In the genomic region with DNA sequence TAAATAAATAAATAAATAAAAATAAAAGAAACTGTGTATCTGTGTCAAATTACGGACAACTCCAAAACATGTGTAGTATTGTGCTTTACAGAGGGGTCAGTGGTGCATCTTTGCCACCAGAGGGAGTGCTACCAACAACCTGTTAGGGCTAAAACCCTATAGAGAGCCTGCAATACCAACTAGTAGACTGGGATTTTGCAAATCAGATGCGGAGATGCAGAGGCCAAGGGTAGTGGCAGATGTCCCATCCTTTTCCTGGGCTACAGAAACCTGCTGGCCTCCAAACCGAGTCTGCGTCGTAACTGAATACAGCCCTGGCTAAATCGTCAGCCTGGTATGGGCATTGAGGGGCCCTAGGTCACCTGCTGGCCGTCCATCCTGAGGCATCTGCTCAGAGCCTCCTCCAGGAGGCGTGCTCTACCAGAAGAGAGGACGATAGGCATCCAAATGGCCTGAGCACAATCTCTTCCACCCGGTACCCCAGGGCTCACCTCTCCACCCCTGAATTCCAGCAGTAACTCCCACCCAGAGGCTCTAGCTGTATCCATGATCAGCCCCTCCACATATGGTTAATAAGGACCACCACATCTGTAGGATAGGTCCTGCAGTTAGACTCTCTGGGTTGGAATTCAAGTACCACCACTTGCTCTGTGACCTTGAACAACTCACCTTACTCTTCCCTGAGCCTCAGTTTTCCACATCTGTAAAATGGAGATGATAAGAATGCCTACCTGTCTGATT, we compare ENCODE assay signal across 8 cellular contexts. TPM values are rescaled to one million over a fixed set of nuclear protein-coding genes. Genes with fewer than 3 reads are reported as not detected.
DNase-seq lines count a peak whose midpoint lies in the region; FAIRE-seq and TF ChIP-seq lines count a peak whose summit lies in the region.

No MANE protein-coding gene starts in this region.

- no peaks in the 10 kb centered on the region for H3K27me3 Mint-ChIP-seq in neural crest cell (ENCODE audit: low read depth)

- in situ Hi-C loops in HAP-1 (cut with MboI; ENCODE audit: low sequenced_read_pairs): no loop called here

- no peaks in the 10 kb centered on the region for H3K27me3 ChIP-seq in HAP-1 (ENCODE audit: low read depth)

- H3K27ac Mint-ChIP-seq in neural crest cell (ENCODE audit: unreplicated experiment): peak overlapping the region; percentile 0

- TF ChIP-seq CTCF in LNCaP clone FGC (IDR thresholded peaks at IDR 0.05; ENCODE audit: control insufficient read depth, extremely low read depth, insufficient read depth): peak; percentile 74
- TF ChIP-seq CTCF in fibroblast of the aortic adventitia (IDR thresholded peaks at IDR 0.05; ENCODE audit: insufficient read depth, low read length): peak; percentile 90
- TF ChIP-seq CTCF in neural crest cell (conservative IDR thresholded peaks at IDR 0.05): peak; percentile 89

- no peaks in the 10 kb centered on the region for H3K9me3 ChIP-seq in HAP-1

- H3K4me3 ChIP-seq in HAP-1 (peak overlapping the region; percentile 11; the same call in 1 of the 2 replicates), LNCaP clone FGC (ENCODE audit: low read depth, low read length) (no peak overlapping the region), fibroblast of the aortic adventitia (ENCODE audit: low read depth, low read length) (no peak overlapping the region)

- DNase-seq in GM04504 (ENCODE audit: low read depth): peak; percentile 67
- peak; percentile 75 to 86 for DNase-seq in HAP-1 (ENCODE audit: low spot score in 2 of 2)
- DNase-seq in LNCaP clone FGC (ENCODE audit: low read depth): peak; percentile 41
- DNase-seq in RCC 7860 (ENCODE audit: low spot score): peak; percentile 75
- peak; percentile 40 for DNase-seq in activated T-helper 9 cell treated with anti-CD3 and anti-CD28 coated beads, Interleukin-2, amount 50 U/mL, for 16 hours (ENCODE audit: low read depth)
- DNase-seq in fibroblast of the aortic adventitia (ENCODE audit: low read depth): peak; percentile 84
- DNase-seq in neural crest cell (ENCODE audit: low read depth, low spot score): peak; percentile 49
- DNase-seq in middle frontal gyrus (ENCODE audit: extremely low spot score, low spot score): no peak

- H3K4me1 ChIP-seq in HAP-1: peaks cover 11% of the 10 kb centered on the region

- H3K36me3 ChIP-seq in HAP-1 (replicated peaks): no peaks in the 10 kb centered on the region

- no peaks in the 10 kb centered on the region for H3K9me3 Mint-ChIP-seq in neural crest cell

- FAIRE-seq in RCC 7860 (lab: Jason Lieb, UNC): peak; percentile 60

- no peaks in the 10 kb centered on the region for H3K36me3 Mint-ChIP-seq in neural crest cell (ENCODE audit: low read depth)

- H3K4me1 Mint-ChIP-seq in neural crest cell: peaks cover 10% of the 10 kb centered on the region

- peak overlapping the region; percentile 35 for H3K4me3 Mint-ChIP-seq in neural crest cell

RNA-seq across cellular contexts. Expression of gene RRP12, which starts 6.2 kb away (rescaled TPM):
- 13.0 and 15.9 TPM in 2 replicates for total RNA-seq in fibroblast of the aortic adventitia (ENCODE audit: low replicate concordance)
- total RNA-seq in neural crest cell: 42.1 and 42.6 TPM in 2 replicates

RNA-seq across cellular contexts. Expression of gene PGAM1, which starts 18.6 kb away (rescaled TPM):
- 107 and 362 TPM in 2 replicates for total RNA-seq in fibroblast of the aortic adventitia (ENCODE audit: low replicate concordance)
- total RNA-seq in neural crest cell: 313 and 337 TPM in 2 replicates

RNA-seq across cellular contexts. Expression of gene EXOSC1, which starts 38.4 kb away (rescaled TPM):
- total RNA-seq in fibroblast of the aortic adventitia (ENCODE audit: low replicate concordance) (29.8 and 50.3 TPM in 2 replicates), neural crest cell (40.3 and 41.8 TPM in 2 replicates)

RNA-seq across cellular contexts. Expression of gene ZDHHC16, which starts 38.6 kb away (rescaled TPM):
- 24.9 and 45.5 TPM in 2 replicates for total RNA-seq in fibroblast of the aortic adventitia (ENCODE audit: low replicate concordance)
- 58.1 and 58.2 TPM in 2 replicates for total RNA-seq in neural crest cell
